ENCODE assay signal across 8 cellular contexts in the genomic region with DNA sequence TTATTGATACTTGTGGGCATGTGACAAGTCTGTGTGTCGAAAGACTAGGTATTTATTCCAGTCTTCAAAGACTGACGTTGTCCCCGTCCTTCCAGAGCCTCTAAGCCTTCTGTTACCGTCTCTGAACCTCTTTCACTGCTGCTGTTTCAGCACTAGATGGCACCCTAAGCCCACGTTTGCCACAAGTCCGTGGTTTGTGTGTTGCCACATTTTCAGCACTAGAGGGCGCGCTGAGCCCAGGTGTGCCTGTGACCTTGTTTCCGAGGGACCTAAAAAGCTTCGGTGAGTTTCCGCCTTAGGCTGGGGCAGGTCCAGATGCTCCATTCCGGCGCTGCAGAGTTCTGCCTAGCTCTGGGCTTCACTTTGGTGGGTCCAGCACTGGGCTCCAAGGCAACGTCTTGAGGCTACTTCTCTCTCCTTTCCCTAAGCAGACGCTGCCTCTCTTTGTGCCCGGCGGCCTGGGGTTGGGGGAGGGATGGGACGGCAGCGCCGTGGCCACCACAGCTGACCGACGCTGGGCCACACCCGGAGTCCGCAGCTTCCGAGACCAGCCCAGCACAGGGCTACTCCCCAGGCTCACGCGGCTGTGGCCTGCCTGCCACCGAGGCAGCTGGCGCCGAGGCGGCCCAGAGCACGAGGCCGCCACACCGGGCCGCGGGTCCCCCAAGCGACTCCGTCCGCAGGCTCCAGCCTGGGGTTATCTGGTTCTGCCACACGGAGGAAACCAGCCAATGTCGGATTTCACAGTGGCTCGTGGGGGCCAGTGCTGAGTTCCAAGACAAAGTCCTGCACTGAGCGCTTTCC.
DNase-seq lines count a peak whose midpoint lies in the region; ATAC-seq, FAIRE-seq and TF ChIP-seq lines count a peak whose summit lies in the region.

No MANE protein-coding gene starts in this region.

- no peaks in the 10 kb centered on the region for H3K9me2 ChIP-seq in GM23338 (ENCODE audit: insufficient read depth)

- no peak overlapping the region for H3K4me2 ChIP-seq in GM23338

- H3K9me3 ChIP-seq in SJSA1 (replicated peaks) (no peaks in the 10 kb centered on the region), pancreas (no peaks in the 10 kb centered on the region), tibial artery (no peaks in the 10 kb centered on the region)

- intact Hi-C loops in pancreas (cut with DNase I), result no loop called here
- intact Hi-C loops in tibial artery (cut with DNase I; ENCODE audit: low total_unique reads), result no loop called here

- no peak overlapping the region for H3K4me3 ChIP-seq in GM23338
- no peak overlapping the region for H3K4me3 ChIP-seq in SJSA1
- peak overlapping the region; percentile 2 to 47 (median 34) for H3K4me3 ChIP-seq in pancreas
- peak overlapping the region; percentile 28 to 35 for H3K4me3 ChIP-seq in tibial artery

- no peak overlapping the region for H3K27ac Mint-ChIP-seq in GM23338

- H3F3A ChIP-seq in GM23338 (replicated peaks; ENCODE audit: low read depth), result no peaks in the 10 kb centered on the region

- H3K36me3 ChIP-seq in GM23338 (ENCODE audit: insufficient read depth) (no peaks in the 10 kb centered on the region), SJSA1 (no peaks in the 10 kb centered on the region), pancreas (no peaks in the 10 kb centered on the region), tibial artery (no peaks in the 10 kb centered on the region)

- H3K4me3 Mint-ChIP-seq in GM23338, result no peak overlapping the region

- peaks cover 4% of the 10 kb centered on the region for H3K27me3 Mint-ChIP-seq in GM23338 (ENCODE audit: insufficient read depth, low read depth, poor library complexity)

- peaks cover 4% of the 10 kb centered on the region for H3K4me1 Mint-ChIP-seq in GM23338

- no peak for FAIRE-seq in pancreas (lab: Jason Lieb, UNC)

- H3K27me3 ChIP-seq in GM23338 (ENCODE audit: insufficient read depth), result no peaks in the 10 kb centered on the region
- no peaks in the 10 kb centered on the region for H3K27me3 ChIP-seq in SJSA1 (replicated peaks)
- no peaks in the 10 kb centered on the region for H3K27me3 ChIP-seq in pancreas
- peaks cover 0 to 3% of the 10 kb centered on the region in 2 donors for H3K27me3 ChIP-seq in tibial artery

- H3K36me3 Mint-ChIP-seq in GM23338 (ENCODE audit: low read depth), result no peaks in the 10 kb centered on the region

- peak overlapping the region; percentile 95 for H2AFZ ChIP-seq in GM23338

- no peaks in the 10 kb centered on the region for H3K9me3 Mint-ChIP-seq in GM23338

- H4K20me1 ChIP-seq in GM23338 (replicated peaks; ENCODE audit: insufficient read depth), result no peaks in the 10 kb centered on the region

- 22 to 24% methylated on average over 43 of the region's 43 CpGs for WGBS in pancreas, 2 donors

- peak; percentile 89 for ATAC-seq in GM23338
- ATAC-seq in pancreas, result peak; percentile 97 to 99 (median 98)

- H3K27ac ChIP-seq in GM23338 (ENCODE audit: low read depth) (no peak overlapping the region), SJSA1 (no peak overlapping the region), pancreas (no peak overlapping the region), tibial artery (no peak overlapping the region)

- DNase-seq in ELR (ENCODE audit: low read depth), result peak; percentile 62
- DNase-seq in GM23338 (ENCODE audit: low spot score), result peak; percentile 93
- peak; percentile 61 for DNase-seq in LHCN-M2 (ENCODE audit: low read depth)
- peak; percentile 33 to 63 for DNase-seq in SJSA1 (ENCODE audit: low read depth in 1 of 2, low spot score in 2 of 2)
- peak; percentile 79 for DNase-seq in activated naive CD4-positive, alpha-beta T cell treated with Interleukin-2 at 50 U/mL for 16 hours
- peak; percentile 59 for DNase-seq in globus pallidus (ENCODE audit: low spot score)
- DNase-seq in pancreas, result peak; percentile 72 to 92 (median 86)
- peak; percentile 55 to 79 for DNase-seq in tibial artery

- H3K79me2 ChIP-seq in GM23338 (replicated peaks; ENCODE audit: insufficient read depth), result no peaks in the 10 kb centered on the region

- TF ChIP-seq CTCF in GM23338 (conservative IDR thresholded peaks at IDR 0.05; ENCODE audit: low read depth in 2 of 2) (peak; percentile 100), pancreas (IDR thresholded peaks at IDR 0.05) (peak; percentile 98 to 99 (median 99)), tibial artery (IDR thresholded peaks at IDR 0.05) (peak; percentile 95 to 97)

- H3K4me1 ChIP-seq in GM23338 (ENCODE audit: insufficient read depth) (no peaks in the 10 kb centered on the region), SJSA1 (replicated peaks) (no peaks in the 10 kb centered on the region), pancreas (no peaks in the 10 kb centered on the region), tibial artery (peaks cover 0 to 14% (median 9%) of the 10 kb centered on the region in 4 donors)

TF ChIP-seq in GM23338, 12 proteins besides CTCF, POLR2A, EP300 and RAD21 (continues in another document):
- TF ChIP-seq STAT1 (IDR thresholded peaks at IDR 0.05; ENCODE audit: unreplicated experiment) (no peak), POLR2AphosphoS5 (IDR thresholded peaks at IDR 0.05; ENCODE audit: low read depth) (no peak)
- TF ChIP-seq, protein P1, sequence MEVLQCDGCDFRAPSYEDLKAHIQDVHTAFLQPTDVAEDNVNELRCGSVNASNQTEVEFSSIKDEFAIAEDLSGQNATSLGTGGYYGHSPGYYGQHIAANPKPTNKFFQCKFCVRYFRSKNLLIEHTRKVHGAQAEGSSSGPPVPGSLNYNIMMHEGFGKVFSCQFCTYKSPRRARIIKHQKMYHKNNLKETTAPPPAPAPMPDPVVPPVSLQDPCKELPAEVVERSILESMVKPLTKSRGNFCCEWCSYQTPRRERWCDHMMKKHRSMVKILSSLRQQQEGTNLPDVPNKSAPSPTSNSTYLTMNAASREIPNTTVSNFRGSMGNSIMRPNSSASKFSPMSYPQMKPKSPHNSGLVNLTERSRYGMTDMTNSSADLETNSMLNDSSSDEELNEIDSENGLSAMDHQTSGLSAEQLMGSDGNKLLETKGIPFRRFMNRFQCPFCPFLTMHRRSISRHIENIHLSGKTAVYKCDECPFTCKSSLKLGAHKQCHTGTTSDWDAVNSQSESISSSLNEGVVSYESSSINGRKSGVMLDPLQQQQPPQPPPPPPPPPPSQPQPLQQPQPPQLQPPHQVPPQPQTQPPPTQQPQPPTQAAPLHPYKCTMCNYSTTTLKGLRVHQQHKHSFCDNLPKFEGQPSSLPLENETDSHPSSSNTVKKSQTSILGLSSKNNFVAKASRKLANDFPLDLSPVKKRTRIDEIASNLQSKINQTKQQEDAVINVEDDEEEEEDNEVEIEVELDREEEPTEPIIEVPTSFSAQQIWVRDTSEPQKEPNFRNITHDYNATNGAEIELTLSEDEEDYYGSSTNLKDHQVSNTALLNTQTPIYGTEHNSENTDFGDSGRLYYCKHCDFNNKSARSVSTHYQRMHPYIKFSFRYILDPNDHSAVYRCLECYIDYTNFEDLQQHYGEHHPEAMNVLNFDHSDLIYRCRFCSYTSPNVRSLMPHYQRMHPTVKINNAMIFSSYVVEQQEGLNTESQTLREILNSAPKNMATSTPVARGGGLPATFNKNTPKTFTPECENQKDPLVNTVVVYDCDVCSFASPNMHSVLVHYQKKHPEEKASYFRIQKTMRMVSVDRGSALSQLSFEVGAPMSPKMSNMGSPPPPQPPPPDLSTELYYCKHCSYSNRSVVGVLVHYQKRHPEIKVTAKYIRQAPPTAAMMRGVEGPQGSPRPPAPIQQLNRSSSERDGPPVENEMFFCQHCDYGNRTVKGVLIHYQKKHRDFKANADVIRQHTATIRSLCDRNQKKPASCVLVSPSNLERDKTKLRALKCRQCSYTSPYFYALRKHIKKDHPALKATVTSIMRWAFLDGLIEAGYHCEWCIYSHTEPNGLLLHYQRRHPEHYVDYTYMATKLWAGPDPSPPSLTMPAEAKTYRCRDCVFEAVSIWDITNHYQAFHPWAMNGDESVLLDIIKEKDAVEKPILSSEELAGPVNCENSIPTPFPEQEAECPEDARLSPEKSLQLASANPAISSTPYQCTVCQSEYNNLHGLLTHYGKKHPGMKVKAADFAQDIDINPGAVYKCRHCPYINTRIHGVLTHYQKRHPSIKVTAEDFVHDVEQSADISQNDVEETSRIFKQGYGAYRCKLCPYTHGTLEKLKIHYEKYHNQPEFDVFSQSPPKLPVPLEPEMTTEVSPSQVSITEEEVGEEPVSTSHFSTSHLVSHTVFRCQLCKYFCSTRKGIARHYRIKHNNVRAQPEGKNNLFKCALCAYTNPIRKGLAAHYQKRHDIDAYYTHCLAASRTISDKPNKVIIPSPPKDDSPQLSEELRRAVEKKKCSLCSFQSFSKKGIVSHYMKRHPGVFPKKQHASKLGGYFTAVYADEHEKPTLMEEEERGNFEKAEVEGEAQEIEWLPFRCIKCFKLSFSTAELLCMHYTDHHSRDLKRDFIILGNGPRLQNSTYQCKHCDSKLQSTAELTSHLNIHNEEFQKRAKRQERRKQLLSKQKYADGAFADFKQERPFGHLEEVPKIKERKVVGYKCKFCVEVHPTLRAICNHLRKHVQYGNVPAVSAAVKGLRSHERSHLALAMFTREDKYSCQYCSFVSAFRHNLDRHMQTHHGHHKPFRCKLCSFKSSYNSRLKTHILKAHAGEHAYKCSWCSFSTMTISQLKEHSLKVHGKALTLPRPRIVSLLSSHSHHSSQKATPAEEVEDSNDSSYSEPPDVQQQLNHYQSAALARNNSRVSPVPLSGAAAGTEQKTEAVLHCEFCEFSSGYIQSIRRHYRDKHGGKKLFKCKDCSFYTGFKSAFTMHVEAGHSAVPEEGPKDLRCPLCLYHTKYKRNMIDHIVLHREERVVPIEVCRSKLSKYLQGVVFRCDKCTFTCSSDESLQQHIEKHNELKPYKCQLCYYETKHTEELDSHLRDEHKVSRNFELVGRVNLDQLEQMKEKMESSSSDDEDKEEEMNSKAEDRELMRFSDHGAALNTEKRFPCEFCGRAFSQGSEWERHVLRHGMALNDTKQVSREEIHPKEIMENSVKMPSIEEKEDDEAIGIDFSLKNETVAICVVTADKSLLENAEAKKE (CRISPR knock-in tag; IDR thresholded peaks at IDR 0.05), result no peak

Comparison
In these comparisons a context has a peak if more than half of its experiments do, and no peak if none do; other contexts are left out.
1. H3K4me3 ChIP-seq: peak in pancreas (4 of 4) and tibial artery (2 of 2); none in GM23338 (single experiment) and SJSA1 (single experiment).
2. Peak in every context shown above with its lines, with median percentiles within 50 percentile points of each other: DNase-seq and CTCF ChIP-seq.